17 cellular contexts compared by ENCODE assay signal in genomic region chr16:69351309-69352027, GRCh38. TPM values are rescaled to one million over a fixed set of nuclear protein-coding genes. Genes with fewer than 3 reads are reported as not detected.
A peak's percentile ranks its signal among the peaks of the same experiment; 100 is the strongest.
DNase-seq lines count a peak whose midpoint lies in the region; ATAC-seq and TF ChIP-seq lines count a peak whose summit lies in the region.
"Had no signal": no experiment of that assay in that cellular context is flagged by ENCODE, and none has a peak within 500 bp of the region (broad histone marks: within the 10 kb centered on the region; RNA-seq: fewer than 3 reads in every experiment).

Gene TMED6 (minus strand): TSS chr16:69351786. CDS start chr16:69351753, 33 bp downstream.

- no peaks in the 10 kb centered on the region for H3K27me3 Mint-ChIP-seq in stimulated activated naive CD8-positive, alpha-beta T cell treated with anti-CD3 and anti-CD28 coated beads, Interleukin-15, amount 100 ng/mL, for 72 hours

- no peaks in the 10 kb centered on the region for H3K4me1 Mint-ChIP-seq in stimulated activated naive CD8-positive, alpha-beta T cell treated with anti-CD3 and anti-CD28 coated beads, Interleukin-15, amount 100 ng/mL, for 72 hours

- H3K4me3 Mint-ChIP-seq in stimulated activated naive CD8-positive, alpha-beta T cell treated with anti-CD3 and anti-CD28 coated beads, Interleukin-15, amount 100 ng/mL, for 72 hours = no peak within 1 kb of the TSS

- no peaks in the 10 kb centered on the region for H3K9me3 ChIP-seq in WERI-Rb-1 (ENCODE audit: severe bottlenecking)
- no peaks in the 10 kb centered on the region for H3K9me3 ChIP-seq in right lobe of liver
- H3K9me3 ChIP-seq in upper lobe of right lung = no peaks in the 10 kb centered on the region
- H3K9me3 ChIP-seq: thoracic aorta had no signal

- no peaks in the 10 kb centered on the region for H3K27me3 ChIP-seq in WERI-Rb-1 (ENCODE audit: insufficient read depth, low read depth, severe bottlenecking)
- H3K27me3 ChIP-seq in right lobe of liver = no peaks in the 10 kb centered on the region
- H3K27me3 ChIP-seq in upper lobe of right lung = no peaks in the 10 kb centered on the region

- 22% methylated on average over 12 of the region's 12 CpGs for WGBS in right lobe of liver (ENCODE audit: insufficient coverage, low coverage, low lambda C conversion rate, missing lambda C conversion rate)

- no peak for TF ChIP-seq CTCF in WERI-Rb-1 (IDR thresholded peaks at IDR 0.05; ENCODE audit: low read depth, low read length)
- TF ChIP-seq CTCF in right lobe of liver (IDR thresholded peaks at IDR 0.05) = no peak
- TF ChIP-seq CTCF in upper lobe of right lung (IDR thresholded peaks at IDR 0.05) = no peak

- peak within 1 kb of the TSS; percentile 79 for H3K27ac ChIP-seq in WERI-Rb-1
- peak within 1 kb of the TSS in 1 of 3 donors; percentile 7 for H3K27ac ChIP-seq in right lobe of liver
- H3K27ac ChIP-seq in upper lobe of right lung = no peak within 1 kb of the TSS
- H3K27ac ChIP-seq: coronary artery, thoracic aorta had no signal

- no peak for DNase-seq in stimulated activated naive CD8-positive, alpha-beta T cell treated with anti-CD3 and anti-CD28 coated beads, Interleukin-15, amount 100 ng/mL, for 72 hours
- DNase-seq in stimulated activated naive CD8-positive, alpha-beta T cell treated with anti-CD3 and anti-CD28 coated beads, Interleukin-15, Interleukin-2, amounts not matched to agents 100 U/mL and 50 U/mL, for 24 hours = no peak
- DNase-seq in WERI-Rb-1 = peak; percentile 48
- peak in 2 of 3 donors; percentile 73 to 75 for DNase-seq in right lobe of liver
- no peak for DNase-seq in upper lobe of right lung
- DNase-seq in NCI-H1092 treated with DMSO at 0.1 percent for 48 hours (lab: John Stamatoyannopoulos, UW) = no peak
- DNase-seq in 8988T = no peak
- DNase-seq: activated CD4-positive, alpha-beta T cell treated with anti-CD3 and anti-CD28 coated beads for 1 hour; activated T-cell treated with anti-CD3 and anti-CD28 coated beads for 4 hours; DMS79; NCI-H446 treated with DMSO at 0.1 percent for 48 hours; stimulated activated CD4-positive, alpha-beta T cell treated with anti-CD3 and anti-CD28 coated beads, Interleukin-12 subunit alpha, Interleukin-12 subunit beta, amount 100 ng/mL, for 4 hours; T-helper 1 cell had no signal

- ATAC-seq in stimulated activated naive CD8-positive, alpha-beta T cell treated with anti-CD3 and anti-CD28 coated beads, Interleukin-15, amount 100 ng/mL, for 72 hours = no peak
- no peak for ATAC-seq in stimulated activated naive CD8-positive, alpha-beta T cell treated with anti-CD3 and anti-CD28 coated beads, Interleukin-15, Interleukin-2, amounts not matched to agents 100 U/mL and 50 U/mL, for 24 hours
- ATAC-seq in right lobe of liver (peak; percentile 91 to 95 (median 95)), upper lobe of right lung (peak; percentile 43), GM18868 (IDR thresholded peaks at IDR 0.05; ENCODE audit: unreplicated experiment) (no peak)

- TF ChIP-seq POLR2A in right lobe of liver (IDR thresholded peaks at IDR 0.05) = no peak

- H3K27ac Mint-ChIP-seq in stimulated activated naive CD8-positive, alpha-beta T cell treated with anti-CD3 and anti-CD28 coated beads, Interleukin-15, amount 100 ng/mL, for 72 hours = peak within 1 kb of the TSS; percentile 61 to 95

- H3K4me3 ChIP-seq in WERI-Rb-1 (ENCODE audit: low read depth, low read length) (peak within 1 kb of the TSS; percentile 22), right lobe of liver (peak within 1 kb of the TSS in 2 of 3 donors; percentile 43 to 51), upper lobe of right lung (no peak within 1 kb of the TSS)
- H3K4me3 ChIP-seq: coronary artery, thoracic aorta had no signal

- no peaks in the 10 kb centered on the region for H3K9me3 Mint-ChIP-seq in stimulated activated naive CD8-positive, alpha-beta T cell treated with anti-CD3 and anti-CD28 coated beads, Interleukin-15, amount 100 ng/mL, for 72 hours

- H3K4me1 ChIP-seq in right lobe of liver (peaks cover 0 to 4% (median 0%) of the 10 kb centered on the region in 4 donors), upper lobe of right lung (no peaks in the 10 kb centered on the region)

- intact Hi-C loops in right lobe of liver (cut with DNase I) (no loop called here), upper lobe of right lung (cut with DNase I) (no loop called here)

- peaks cover 17% of the 10 kb centered on the region for H3K36me3 ChIP-seq in WERI-Rb-1
- peaks cover 0 to 10% (median 2%) of the 10 kb centered on the region in 4 donors for H3K36me3 ChIP-seq in right lobe of liver
- peaks cover 45% of the 10 kb centered on the region for H3K36me3 ChIP-seq in upper lobe of right lung

RNA-seq across cellular contexts. Expression of gene TMED6, which starts in this region (rescaled TPM):
- total RNA-seq in right lobe of liver (1 to 10 TPM; 1.6 to 9.9 (median 2.6) TPM), upper lobe of right lung (0.69 TPM)
- total RNA-seq: RPMI7951 had no signal

Comparison
In these comparisons a context has a peak if more than half of its experiments do, and no peak if none do; other contexts are left out.
1. Peak in ATAC-seq in upper lobe of right lung; RNA of the gene not detected or under 1 TPM.
2. ATAC-seq: peak in right lobe of liver (4 of 4); none in stimulated activated naive CD8-positive, alpha-beta T cell treated with anti-CD3 and anti-CD28 coated beads, Interleukin-15, amount 100 ng/mL, for 72 hours (single experiment), stimulated activated naive CD8-positive, alpha-beta T cell treated with anti-CD3 and anti-CD28 coated beads, Interleukin-15, Interleukin-2, amounts not matched to agents 100 U/mL and 50 U/mL, for 24 hours (single experiment) and GM18868 (single experiment).
3. DNase-seq: peak in WERI-Rb-1 (single experiment) and right lobe of liver (2 of 3); none in stimulated activated naive CD8-positive, alpha-beta T cell treated with anti-CD3 and anti-CD28 coated beads, Interleukin-15, amount 100 ng/mL, for 72 hours (0 of 2), stimulated activated naive CD8-positive, alpha-beta T cell treated with anti-CD3 and anti-CD28 coated beads, Interleukin-15, Interleukin-2, amounts not matched to agents 100 U/mL and 50 U/mL, for 24 hours (single experiment), upper lobe of right lung (single experiment), NCI-H1092 treated with DMSO at 0.1 percent for 48 hours (single experiment) and 8988T (single experiment).